ENCODE assay signal across 9 cellular contexts in genomic region chr4:154559141-154559841, GRCh38. TPM values are rescaled to one million over a fixed set of nuclear protein-coding genes. Genes with fewer than 3 reads are reported as not detected.
DNase-seq lines count a peak whose midpoint lies in the region; ATAC-seq, FAIRE-seq and TF ChIP-seq lines count a peak whose summit lies in the region.
"Had no signal": no experiment of that assay in that cellular context is flagged by ENCODE, and none has a peak within 500 bp of the region (broad histone marks: within the 10 kb centered on the region; RNA-seq: fewer than 3 reads in every experiment).

No MANE protein-coding gene starts in this region.

- in situ Hi-C loops in GM23248 (cut with MboI): loop anchor here (10.0 to 25.0 kb wide), 2 partner anchors 216 to 803 kb away; no protein-coding TSS in a partner anchor

- H3K4me1 ChIP-seq in GM23248 (ENCODE audit: insufficient read depth) (0 out of 2 replicates have a peak, but pooled peaks cover 13% of the 10 kb centered on the region), kidney (ENCODE audit: control insufficient read depth in 1 of 2, insufficient read depth in 1 of 2, low read depth in 1 of 2, low read length in 2 of 2) (no peaks in the 10 kb centered on the region)

- H3K9me2 ChIP-seq in GM23248 (ENCODE audit: insufficient read depth): no peaks in the 10 kb centered on the region

- no peaks in the 10 kb centered on the region for H3K27me3 ChIP-seq in GM23248 (replicated peaks; ENCODE audit: insufficient read depth)
- H3K27me3 ChIP-seq in WERI-Rb-1 (ENCODE audit: insufficient read depth, low read depth, severe bottlenecking): no peaks in the 10 kb centered on the region

- H3K27ac ChIP-seq in GM23248 (no peak overlapping the region), WERI-Rb-1 (no peak overlapping the region), kidney (ENCODE audit: low read depth in 2 of 2, low read length in 2 of 2) (no peak overlapping the region)

- no peaks in the 10 kb centered on the region for H4K20me1 ChIP-seq in GM23248 (ENCODE audit: insufficient read depth)

- H3K79me2 ChIP-seq in GM23248 (ENCODE audit: insufficient read depth): no peaks in the 10 kb centered on the region

- FAIRE-seq in kidney (lab: Jason Lieb, UNC): no peak

- WGBS in GM23248 (ENCODE audit: low coverage in 1 of 2, low lambda C conversion rate in 2 of 2, missing lambda C conversion rate in 2 of 2), 2 experiments: 39 to 41% methylated on average over 4 of the region's 4 CpGs

- H3K36me3 ChIP-seq in GM23248 (ENCODE audit: low read depth) (no peaks in the 10 kb centered on the region), WERI-Rb-1 (no peaks in the 10 kb centered on the region), kidney (ENCODE audit: control insufficient read depth in 1 of 2, insufficient read depth in 2 of 2, low read length in 2 of 2) (no peaks in the 10 kb centered on the region)

- no peak overlapping the region for H3K27ac Mint-ChIP-seq in natural killer cell treated with Interleukin-12 subunit alpha and Interleukin-12 subunit beta and Interleukin-15 and Interleukin-18, amount 100 ng/mL, for 72 hours
- no peak overlapping the region for H3K27ac Mint-ChIP-seq in natural killer cell

- no peak overlapping the region for H3K4me2 ChIP-seq in GM23248 (ENCODE audit: unreplicated experiment)

- H3K9me3 ChIP-seq in GM23248 (ENCODE audit: low read depth): no peaks in the 10 kb centered on the region
- no peaks in the 10 kb centered on the region for H3K9me3 ChIP-seq in WERI-Rb-1 (ENCODE audit: severe bottlenecking)
- H3K9me3 ChIP-seq in kidney (ENCODE audit: control insufficient read depth in 1 of 2, low read length in 2 of 2): no peaks in the 10 kb centered on the region

- no peak overlapping the region for H3K4me3 Mint-ChIP-seq in natural killer cell treated with Interleukin-12 subunit alpha and Interleukin-12 subunit beta and Interleukin-15 and Interleukin-18, amount 100 ng/mL, for 72 hours
- H3K4me3 Mint-ChIP-seq in natural killer cell: no peak overlapping the region

- H3K9ac ChIP-seq in GM23248 (no peak overlapping the region), kidney (ENCODE audit: low read length in 2 of 2) (no peak overlapping the region)

- H3K4me1 Mint-ChIP-seq in natural killer cell treated with Interleukin-12 subunit alpha and Interleukin-12 subunit beta and Interleukin-15 and Interleukin-18, amount 100 ng/mL, for 72 hours (ENCODE audit: low read depth in 2 of 2): no peaks in the 10 kb centered on the region
- no peaks in the 10 kb centered on the region for H3K4me1 Mint-ChIP-seq in natural killer cell

- peak; percentile 38 to 61 for ATAC-seq in natural killer cell treated with Interleukin-12 subunit alpha and Interleukin-12 subunit beta and Interleukin-15 and Interleukin-18, amount 100 ng/mL, for 72 hours
- no peak for ATAC-seq in natural killer cell

- no peak for TF ChIP-seq CTCF in natural killer cell (IDR thresholded peaks at IDR 0.05)
- TF ChIP-seq CTCF in WERI-Rb-1 (IDR thresholded peaks at IDR 0.05; ENCODE audit: low read depth, low read length): peak; percentile 73
- TF ChIP-seq CTCF in kidney (IDR thresholded peaks at IDR 0.05; ENCODE audit: borderline replicate concordance, extremely low read depth, insufficient read depth): peak; percentile 50

- no peaks in the 10 kb centered on the region for H3K36me3 Mint-ChIP-seq in natural killer cell treated with Interleukin-12 subunit alpha and Interleukin-12 subunit beta and Interleukin-15 and Interleukin-18, amount 100 ng/mL, for 72 hours
- H3K36me3 Mint-ChIP-seq in natural killer cell: no peaks in the 10 kb centered on the region

- no peaks in the 10 kb centered on the region for H3F3A ChIP-seq in GM23248 (ENCODE audit: insufficient read depth)

- intact Hi-C loops in natural killer cell (cut with micrococcal nuclease): no loop called here
- intact Hi-C loops in kidney (cut with DNase I): loop anchor here (5.0 to 10.0 kb wide), 2 partner anchors 66 to 808 kb away; no protein-coding TSS in a partner anchor

- peaks cover 5 to 11% of the 10 kb centered on the region in 2 donors for H3K27me3 Mint-ChIP-seq in natural killer cell treated with Interleukin-12 subunit alpha and Interleukin-12 subunit beta and Interleukin-15 and Interleukin-18, amount 100 ng/mL, for 72 hours
- peaks cover 3 to 17% of the 10 kb centered on the region in 2 donors for H3K27me3 Mint-ChIP-seq in natural killer cell (ENCODE audit: low read depth in 2 of 2)

- no peak overlapping the region for H2AFZ ChIP-seq in GM23248

- H3K4me3 ChIP-seq in GM23248: no peak overlapping the region
- H3K4me3 ChIP-seq in WERI-Rb-1 (ENCODE audit: low read depth, low read length): no peak overlapping the region
- H3K4me3 ChIP-seq in kidney (ENCODE audit: low read length in 2 of 2): no peak overlapping the region

- H3K9me3 Mint-ChIP-seq in natural killer cell treated with Interleukin-12 subunit alpha and Interleukin-12 subunit beta and Interleukin-15 and Interleukin-18, amount 100 ng/mL, for 72 hours: no peaks in the 10 kb centered on the region
- no peaks in the 10 kb centered on the region for H3K9me3 Mint-ChIP-seq in natural killer cell

- no peak for DNase-seq in natural killer cell treated with Interleukin-12 subunit alpha and Interleukin-12 subunit beta and Interleukin-15 and Interleukin-18, amount 100 ng/mL, for 72 hours (ENCODE audit: low spot score)
- no peak for DNase-seq in natural killer cell
- peak; percentile 67 for DNase-seq in GM23248
- DNase-seq in HuH-7 (ENCODE audit: low spot score): peak; percentile 34
- peak; percentile 35 for DNase-seq in WERI-Rb-1
- DNase-seq in kidney: no peak
- no peak for DNase-seq in stimulated activated CD4-positive, alpha-beta T cell treated with anti-CD3 and anti-CD28 coated beads, Interleukin-2, amount 100 ng/mL, for 48 hours
- DNase-seq in activated CD4-positive, alpha-beta T cell treated with anti-CD3 and anti-CD28 coated beads for 1 hour: no peak
- DNase-seq: left cardiac atrium had no signal

RNA-seq across cellular contexts. Expression of gene FGB, which starts 3.5 kb away (rescaled TPM):
- total RNA-seq in natural killer cell treated with Interleukin-12 subunit alpha and Interleukin-12 subunit beta and Interleukin-15 and Interleukin-18, amount 100 ng/mL, for 72 hours: not detected
- not detected for total RNA-seq in natural killer cell
- not detected in 2 replicates for total RNA-seq in GM23248 (2014; rRNA removed; shearing (Covaris generic))
- polyA plus RNA-seq in GM23248 (2016; fragmentation: Nextera tagmentation; extraction: Ambion mirVana): not detected in 2 replicates
- 42.5 TPM for total RNA-seq in kidney
- 23.5 TPM for polyA plus RNA-seq in kidney (ENCODE audit: insufficient read depth, low read depth, low replicate concordance)

RNA-seq across cellular contexts. Expression of gene PLRG1, which starts 9.1 kb away (rescaled TPM):
- 100 to 1,000 TPM in 1 of 2 donors, 10 to 100 TPM in 1; 84.5 to 109 TPM for total RNA-seq in natural killer cell treated with Interleukin-12 subunit alpha and Interleukin-12 subunit beta and Interleukin-15 and Interleukin-18, amount 100 ng/mL, for 72 hours
- total RNA-seq in natural killer cell: 10 to 100 TPM; 46.1 to 62.3 (median 54.6) TPM
- 84.7 and 84.8 TPM in 2 replicates for total RNA-seq in GM23248 (2014; rRNA removed; shearing (Covaris generic))
- polyA plus RNA-seq in GM23248 (2016; fragmentation: Nextera tagmentation; extraction: Ambion mirVana): 72.0 and 81.7 TPM in 2 replicates
- total RNA-seq in kidney: 69.7 TPM
- 54.6 TPM for polyA plus RNA-seq in kidney (ENCODE audit: insufficient read depth, low read depth, low replicate concordance)

RNA-seq across cellular contexts. Expression of gene FGA, which starts 31.3 kb away (rescaled TPM):
- not detected for total RNA-seq in natural killer cell treated with Interleukin-12 subunit alpha and Interleukin-12 subunit beta and Interleukin-15 and Interleukin-18, amount 100 ng/mL, for 72 hours
- not detected for total RNA-seq in natural killer cell
- total RNA-seq in GM23248 (2014; rRNA removed; shearing (Covaris generic)): not detected in 2 replicates
- polyA plus RNA-seq in GM23248 (2016; fragmentation: Nextera tagmentation; extraction: Ambion mirVana): not detected in 2 replicates
- 6.1 TPM for total RNA-seq in kidney
- polyA plus RNA-seq in kidney (ENCODE audit: insufficient read depth, low read depth, low replicate concordance): 5.3 TPM

RNA-seq across cellular contexts. Expression of gene FGG, which starts 53.2 kb away (rescaled TPM):
- total RNA-seq in natural killer cell treated with Interleukin-12 subunit alpha and Interleukin-12 subunit beta and Interleukin-15 and Interleukin-18, amount 100 ng/mL, for 72 hours: not detected
- total RNA-seq in natural killer cell (not detected), kidney (2.8 TPM)
- total RNA-seq in GM23248 (2014; rRNA removed; shearing (Covaris generic)): not detected in 2 replicates
- polyA plus RNA-seq in GM23248 (2016; fragmentation: Nextera tagmentation; extraction: Ambion mirVana) (not detected in 2 replicates), kidney (ENCODE audit: insufficient read depth, low read depth, low replicate concordance) (1.8 TPM)

Comparison
In these comparisons a context has a peak if more than half of its experiments do, and no peak if none do; other contexts are left out.
1. ATAC-seq: peak in natural killer cell treated with Interleukin-12 subunit alpha and Interleukin-12 subunit beta and Interleukin-15 and Interleukin-18, amount 100 ng/mL, for 72 hours (2 of 2); none in natural killer cell (0 of 3).
2. DNase-seq: peak in GM23248 (single experiment), HuH-7 (single experiment) and WERI-Rb-1 (single experiment); none in natural killer cell treated with Interleukin-12 subunit alpha and Interleukin-12 subunit beta and Interleukin-15 and Interleukin-18, amount 100 ng/mL, for 72 hours (single experiment), natural killer cell (single experiment), kidney (single experiment), stimulated activated CD4-positive, alpha-beta T cell treated with anti-CD3 and anti-CD28 coated beads, Interleukin-2, amount 100 ng/mL, for 48 hours (0 of 2) and activated CD4-positive, alpha-beta T cell treated with anti-CD3 and anti-CD28 coated beads for 1 hour (single experiment).
3. RNA of gene FGB, which starts 3.5 kb away (total RNA-seq): 42.5 TPM in kidney (single experiment); not detected in natural killer cell treated with Interleukin-12 subunit alpha and Interleukin-12 subunit beta and Interleukin-15 and Interleukin-18, amount 100 ng/mL, for 72 hours, not detected in natural killer cell and not detected in GM23248; every median in the first group is over 10 times any median in the second.